ENCODE assay signal across 8 cellular contexts in the genomic region with DNA sequence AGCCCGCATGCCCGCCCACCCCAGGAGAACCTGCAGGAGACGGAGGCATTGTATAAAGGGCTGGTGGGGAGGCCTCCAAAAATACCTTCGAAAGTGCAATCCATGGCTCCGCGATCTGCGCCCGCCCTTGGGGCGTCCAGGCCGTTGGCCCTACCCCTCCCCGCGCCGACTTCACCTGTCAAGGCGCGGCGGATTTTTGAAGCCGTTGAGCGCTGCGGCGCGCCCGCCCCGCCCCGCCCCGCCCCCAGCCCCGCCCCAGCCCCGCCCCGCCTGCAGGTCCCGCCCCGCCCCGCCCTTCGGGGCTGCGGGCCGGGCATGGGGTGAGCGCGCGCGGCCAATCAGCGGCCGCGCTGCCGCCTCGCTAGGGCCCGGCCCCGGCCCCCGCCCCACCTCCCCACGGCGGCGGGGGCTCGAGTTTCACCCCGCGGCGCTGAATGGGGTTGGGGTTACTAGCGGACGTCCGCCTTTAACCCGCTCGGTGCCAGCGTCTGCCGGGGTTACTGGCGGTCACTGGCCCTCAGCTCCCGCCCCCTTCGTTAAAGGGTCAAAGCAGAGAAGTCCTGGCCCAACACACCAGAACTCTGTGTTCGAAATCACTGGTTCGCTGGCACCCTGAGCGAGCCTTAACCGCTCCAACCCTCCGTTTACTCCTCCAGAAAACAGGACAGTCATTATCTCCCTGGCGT. TPM values are rescaled to one million over a fixed set of nuclear protein-coding genes. Genes with fewer than 3 reads are reported as not detected.
DNase-seq lines count a peak whose midpoint lies in the region; ATAC-seq and TF ChIP-seq lines count a peak whose summit lies in the region.

No MANE protein-coding gene starts in this region.

- H3K4me2 ChIP-seq in KMS-11, result peak overlapping the region; percentile 86

- WGBS in suprapubic skin, result 0% methylated on average over 19 of the region's 69 CpGs

- DNase-seq in EL (peak; percentile 88), activated gamma-delta T cell (lab: John Stamatoyannopoulos, UW) (peak; percentile 68), foreskin fibroblast (peak; percentile 90 to 95), suprapubic skin (ENCODE audit: low spot score in 2 of 2) (peak; percentile 89 to 95)

- no peak for TF ChIP-seq CTCF in KMS-11 (conservative IDR thresholded peaks at IDR 0.05; ENCODE audit: low read depth, low read length)
- no peak for TF ChIP-seq CTCF in foreskin fibroblast (IDR thresholded peaks at IDR 0.05; ENCODE audit: low read depth, low read length)
- TF ChIP-seq CTCF in suprapubic skin (IDR thresholded peaks at IDR 0.05), result no peak

- TF ChIP-seq POLR2A in Raji (IDR thresholded peaks at IDR 0.05; ENCODE audit: insufficient read depth, low read depth, low read length), result peak; percentile 67
- TF ChIP-seq POLR2A in suprapubic skin (IDR thresholded peaks at IDR 0.05), result no peak

- peak; percentile 57 for ATAC-seq in GM21717 (IDR thresholded peaks at IDR 0.05; ENCODE audit: unreplicated experiment)

- peaks cover 55% of the 10 kb centered on the region for H3K79me2 ChIP-seq in KMS-11 (ENCODE audit: insufficient read depth, low read depth)

- H4K20me1 ChIP-seq in KMS-11 (ENCODE audit: insufficient read depth), result no peaks in the 10 kb centered on the region

- H3K27me3 ChIP-seq in KMS-11 (ENCODE audit: insufficient read depth, low read depth) (no peaks in the 10 kb centered on the region), neuron (ENCODE audit: insufficient read depth, low read length) (no peaks in the 10 kb centered on the region), suprapubic skin (no peaks in the 10 kb centered on the region)

- H3K9me3 ChIP-seq in neuron (ENCODE audit: low read length) (no peaks in the 10 kb centered on the region), suprapubic skin (no peaks in the 10 kb centered on the region)

- H3K4me3 ChIP-seq in KMS-11 (IDR thresholded peaks at IDR 0.05; ENCODE audit: insufficient read depth, low read depth, low read length) (no peak overlapping the region), foreskin fibroblast (ENCODE audit: low read depth in 1 of 2, low read length in 2 of 2) (peak overlapping the region; percentile 54 to 92), neuron (ENCODE audit: low read length) (peak overlapping the region; percentile 50), suprapubic skin (peak overlapping the region; percentile 56)

- H3K36me3 ChIP-seq in KMS-11 (ENCODE audit: insufficient read depth) (no peaks in the 10 kb centered on the region), neuron (ENCODE audit: insufficient read depth, low read length) (peaks cover 4% of the 10 kb centered on the region), suprapubic skin (peaks cover 19% of the 10 kb centered on the region)

- peaks cover 80% of the 10 kb centered on the region for H3K4me1 ChIP-seq in KMS-11 (ENCODE audit: low read depth, poor library complexity, severe bottlenecking)
- H3K4me1 ChIP-seq in neuron (ENCODE audit: insufficient read depth, low read length), result peaks cover 26% of the 10 kb centered on the region
- peaks cover 98% of the 10 kb centered on the region for H3K4me1 ChIP-seq in suprapubic skin

- peak overlapping the region; percentile 56; the same call in 1 of the 2 replicates for H3K9ac ChIP-seq in KMS-11

- no peak for TF ChIP-seq EP300 in suprapubic skin (IDR thresholded peaks at IDR 0.05)

- H2AFZ ChIP-seq in KMS-11 (ENCODE audit: low read depth) (peak overlapping the region; percentile 36; the same call in 1 of the 2 replicates), neuron (ENCODE audit: low read depth, low read length) (no peak overlapping the region)

- H3K27ac ChIP-seq in KMS-11 (peak overlapping the region; percentile 90), suprapubic skin (peak overlapping the region; percentile 92)

RNA-seq across cellular contexts. Expression of a gene that starts 13.2 kb away (rescaled TPM):
- 100 to 1,000 TPM in 2 of 4 donors, 10 to 100 TPM in 2; 78.1 to 124 (median 91.7) TPM for total RNA-seq in suprapubic skin
